In genomic region chr16:3611145-3611977, GRCh38 we compare ENCODE assay signal across 8 cellular contexts. TPM values are rescaled to one million over a fixed set of nuclear protein-coding genes. Genes with fewer than 3 reads are reported as not detected.
DNase-seq lines count a peak whose midpoint lies in the region; ATAC-seq, FAIRE-seq and TF ChIP-seq lines count a peak whose summit lies in the region.

Gene SLX4, minus strand, starts transcription at chr16:3611606. Its CDS starts 2,642 bp downstream, at chr16:3608964.

- H3K27me3 ChIP-seq in AG04450 (ENCODE audit: control insufficient read depth, insufficient read depth, low read length): no peaks in the 10 kb centered on the region
- no peaks in the 10 kb centered on the region for H3K27me3 ChIP-seq in WERI-Rb-1 (ENCODE audit: insufficient read depth, low read depth, severe bottlenecking)
- no peaks in the 10 kb centered on the region for H3K27me3 ChIP-seq in breast epithelium
- no peaks in the 10 kb centered on the region for H3K27me3 ChIP-seq in small intestine (ENCODE audit: control insufficient read depth in 2 of 2, insufficient read depth in 2 of 2, low read length in 2 of 2)

- H3K27ac ChIP-seq in AG04450 (ENCODE audit: low read depth, low read length) (peak within 1 kb of the TSS; percentile 39), WERI-Rb-1 (peak within 1 kb of the TSS; percentile 77), breast epithelium (peak within 1 kb of the TSS; percentile 76 to 90), small intestine (ENCODE audit: low read depth in 1 of 2, low read length in 1 of 2) (peak within 1 kb of the TSS; percentile 85 to 91)

- CTCF ChIA-PET in AG04450 (lab: Charles Lee): no interaction called here

- H3K36me3 ChIP-seq in WERI-Rb-1 (peaks cover 5% of the 10 kb centered on the region), breast epithelium (no peaks in the 10 kb centered on the region), small intestine (ENCODE audit: control insufficient read depth in 2 of 2, insufficient read depth in 2 of 2, low read length in 2 of 2) (no peaks in the 10 kb centered on the region)

- ATAC-seq in HG03159 (IDR thresholded peaks at IDR 0.05; ENCODE audit: unreplicated experiment): peak; percentile 81

- peaks cover 7% of the 10 kb centered on the region; the same call in 1 of the 2 replicates for H3K9me3 ChIP-seq in AG04450 (ENCODE audit: control insufficient read depth, insufficient read depth, low read length)
- H3K9me3 ChIP-seq in WERI-Rb-1 (ENCODE audit: severe bottlenecking): no peaks in the 10 kb centered on the region
- no peaks in the 10 kb centered on the region for H3K9me3 ChIP-seq in breast epithelium
- no peaks in the 10 kb centered on the region for H3K9me3 ChIP-seq in small intestine (ENCODE audit: control insufficient read depth, low read depth)

- H3K4me1 ChIP-seq in breast epithelium (peaks cover 0 to 6% of the 10 kb centered on the region in 2 donors), small intestine (ENCODE audit: control insufficient read depth in 2 of 2, insufficient read depth in 1 of 2, low read depth in 1 of 2, low read length in 1 of 2) (peaks cover 0 to 1% of the 10 kb centered on the region in 2 donors)

- POLR2A ChIA-PET in AG04450 (lab: Yijun Ruan, JAX): no interaction called here

- in situ Hi-C loops in GM18951 (cut with MboI; ENCODE audit: low sequenced_read_pairs, unreplicated experiment): no loop called here

- DNase-seq in AG04450 (ENCODE audit: low read depth, low spot score) (peak; percentile 61), NCI-H2227 treated with DMSO at 0.1 percent for 48 hours (lab: John Stamatoyannopoulos, UW) (peak; percentile 93), WERI-Rb-1 (peak; percentile 87), breast epithelium (ENCODE audit: low spot score in 2 of 2) (peak; percentile 82 to 86), iPS-NIHi7 (ENCODE audit: extremely low spot score) (peak; percentile 100), small intestine (peak; percentile 94)

- intact Hi-C loops in breast epithelium (cut with DNase I; ENCODE audit: low total_unique reads): no loop called here

- H3K4me3 ChIP-seq in AG04450 (ENCODE audit: low read depth, low read length) (peak within 1 kb of the TSS; percentile 98), WERI-Rb-1 (ENCODE audit: low read depth, low read length) (peak within 1 kb of the TSS; percentile 85), breast epithelium (peak within 1 kb of the TSS; percentile 74 to 99 (median 95)), small intestine (ENCODE audit: low read depth in 1 of 2, low read length in 2 of 2) (peak within 1 kb of the TSS; percentile 93 to 98)

- WGBS in small intestine, 3 donors: 0% methylated on average over 82 to 86 of the region's 86 CpGs

- no peak for TF ChIP-seq CTCF in AG04450 (IDR thresholded peaks at IDR 0.05; ENCODE audit: low read depth, low read length)
- no peak for TF ChIP-seq CTCF in WERI-Rb-1 (IDR thresholded peaks at IDR 0.05; ENCODE audit: low read depth, low read length)
- TF ChIP-seq CTCF in breast epithelium (IDR thresholded peaks at IDR 0.05): no peak

- TF ChIP-seq POLR2A in GM18951 (IDR thresholded peaks at IDR 0.05; ENCODE audit: extremely low read depth, insufficient read depth, insufficient read length) (peak; percentile 93), breast epithelium (IDR thresholded peaks at IDR 0.05) (no peak)

- no peak for FAIRE-seq in small intestine (lab: Jason Lieb, UNC)

RNA-seq across cellular contexts. Expression of gene SLX4, which starts in this region (rescaled TPM):
- polyA plus RNA-seq in AG04450 (2011; rRNA removed) (1.6 and 2.3 TPM in 2 replicates), small intestine (1 to 10 TPM; 1.1 to 3.0 (median 2.5) TPM)
- 3.6 and 3.7 TPM in 2 replicates for polyA minus RNA-seq in AG04450 (2011; rRNA and poly(A)+ RNA removed)
- 1 to 10 TPM; 3.0 to 4.3 (median 3.7) TPM for total RNA-seq in breast epithelium

Comparison
In these comparisons a context has a peak if more than half of its experiments do, and no peak if none do; other contexts are left out.
1. Peak in every context shown above with its lines: DNase-seq, ATAC-seq, H3K4me3 ChIP-seq and H3K27ac ChIP-seq.